35 cellular contexts compared by ENCODE assay signal in genomic region chr5:51104556-51104955, GRCh38.
"Had no signal": no experiment of that assay in that cellular context is flagged by ENCODE, and none has a peak within 500 bp of the region (broad histone marks: within the 10 kb centered on the region; RNA-seq: fewer than 3 reads in every experiment).

No MANE protein-coding gene starts in this region.

- DNase-seq: activated B cell treated with CpG ODN at 0.5 μM for 24 hours; activated CD4-positive, alpha-beta memory T cell treated with anti-CD3 and anti-CD28 coated beads, Interleukin-2, amount 10 ng/mL, durations not matched to agents 7 days and 5 days; activated CD4-positive, alpha-beta T cell treated with anti-CD3 and anti-CD28 coated beads for 4 hours; activated CD4-positive, CD25-positive, alpha-beta regulatory T cell treated with anti-CD3 and anti-CD28 coated beads, Interleukin-2, amount 50 U/mL, for 72 hours; activated CD8-positive, alpha-beta memory T cell treated with anti-CD3 and anti-CD28 coated beads for 24 hours; activated CD8-positive, alpha-beta memory T cell treated with anti-CD3 and anti-CD28 coated beads, Interleukin-2, amount 10 ng/mL, durations not matched to agents 7 days and 5 days; activated CD8-positive, alpha-beta memory T cell treated with anti-CD3 and anti-CD28 coated beads, Interleukin-2, amount 50 U/mL, for 48 hours; activated effector memory CD4-positive, alpha-beta T cell treated with Interleukin-2 at 50 U/mL for 16 hours; activated naive CD4-positive, alpha-beta T cell treated with anti-CD3 and anti-CD28 coated beads, Interleukin-2, amount 10 ng/mL, durations not matched to agents 7 days and 5 days; activated naive CD8-positive, alpha-beta T cell treated with anti-CD3 and anti-CD28 coated beads, Interleukin-2, amount 50 U/mL, for 24 hours; activated T-cell treated with anti-CD3 and anti-CD28 coated beads, Interleukin-2, amount 50 U/mL, for 48 hours; anterior cingulate cortex; NCI-H1092 treated with DMSO at 0.1 percent for 48 hours; NCI-H1417; NCI-H146; NCI-H187; NCI-H2081; NCI-H2171 treated with DMSO at 0.1 percent for 48 hours; NCI-H2227 treated with DMSO at 0.1 percent for 48 hours; NCI-H446 treated with DMSO at 0.1 percent for 48 hours; NCI-H524; NCI-H69; NCI-H82; PC-3; Peyer's patch; SIG-M5; SW 1271; T-helper 1 cell; T-helper 2 cell; T-helper 9 cell had no signal

- H3K4me2 ChIP-seq: KMS-11 had no signal

- H3K9ac ChIP-seq: KMS-11 had no signal

- H3K27me3 ChIP-seq: cardiac muscle cell, Peyer's patch had no signal

- ATAC-seq: activated CD8-positive, alpha-beta memory T cell treated with anti-CD3 and anti-CD28 coated beads, Interleukin-2, amount 10 ng/mL, durations not matched to agents 7 days and 5 days; activated naive CD8-positive, alpha-beta T cell treated with anti-CD3 and anti-CD28 coated beads, Interleukin-2, amount 50 U/mL, for 24 hours; PC-3; Right ventricle myocardium inferior had no signal

- H3K9me3 ChIP-seq: Peyer's patch had no signal

- H3K4me3 ChIP-seq: cardiac muscle cell, Peyer's patch had no signal

- H3K4me1 ChIP-seq: Peyer's patch had no signal

- H3K27ac ChIP-seq: cardiac muscle cell, KMS-11, Peyer's patch, RWPE1, VCaP had no signal

- H3K36me3 ChIP-seq: cardiac muscle cell, Peyer's patch had no signal
